25 cellular contexts compared by ENCODE assay signal in the genomic region with DNA sequence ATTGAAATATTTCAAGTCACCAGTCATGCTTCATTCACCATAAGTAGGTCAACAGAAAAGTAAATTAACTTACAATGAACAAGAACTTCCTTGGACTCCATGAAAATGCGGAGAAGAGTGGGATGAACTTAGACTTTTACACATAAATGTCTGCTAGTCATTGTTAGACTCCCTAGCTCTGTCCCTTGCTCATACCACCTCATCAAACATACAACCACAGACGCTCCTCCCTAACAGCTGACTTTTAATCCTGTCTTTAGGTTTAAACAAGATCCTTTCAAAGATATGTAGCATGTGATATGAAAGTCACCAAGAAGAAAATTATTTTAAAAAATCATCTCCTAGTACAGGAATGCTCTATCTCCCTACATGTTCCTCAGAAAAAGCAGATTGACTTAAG.
"Had no signal": no experiment of that assay in that cellular context is flagged by ENCODE, and none has a peak within 500 bp of the region (broad histone marks: within the 10 kb centered on the region; RNA-seq: fewer than 3 reads in every experiment).

No MANE protein-coding gene starts in this region.

- H3K4me1 ChIP-seq: esophagus muscularis mucosa, foreskin keratinocyte, gastrocnemius medialis had no signal

- H3K9me3 ChIP-seq: gastrocnemius medialis had no signal

- DNase-seq: activated CD4-positive, alpha-beta T cell treated with anti-CD3 and anti-CD28 coated beads for 1 hour; activated CD4-positive, alpha-beta T cell treated with anti-CD3 and anti-CD28 coated beads for 4 hours; activated CD4-positive, alpha-beta T cell treated with anti-CD3 and anti-CD28 coated beads, Interleukin-2, amount 50 U/mL, for 1 hour; activated CD4-positive, alpha-beta T cell treated with anti-CD3 and anti-CD28 coated beads, Interleukin-2, amount 50 U/mL, for 48 hours; activated CD8-positive, alpha-beta memory T cell treated with anti-CD3 and anti-CD28 coated beads for 24 hours; activated CD8-positive, alpha-beta T cell treated with anti-CD3 and anti-CD28 coated beads for 36 hours; activated effector memory CD4-positive, alpha-beta T cell treated with Interleukin-2 at 50 U/mL for 16 hours; activated gamma-delta T cell treated with Interleukin-2 at 50 U/mL for 16 hours; activated naive CD4-positive, alpha-beta T cell treated with anti-CD3 and anti-CD28 coated beads, Interleukin-2, amount 50 U/mL, for 16 hours; activated naive CD4-positive, alpha-beta T cell treated with Interleukin-2 at 50 U/mL for 16 hours; activated T-cell treated with anti-CD3 and anti-CD28 coated beads, Interleukin-2, amount 50 U/mL, for 4 hours; amniotic stem cell; anterior cingulate cortex; brain microvascular endothelial cell; dorsolateral prefrontal cortex; effector CD4-positive, alpha-beta T cell; effector memory CD8-positive, alpha-beta T cell; erythroblast; foreskin keratinocyte; gastrocnemius medialis; glutamatergic neuron; T-helper 2 cell had no signal

- ATAC-seq: activated CD8-positive, alpha-beta T cell treated with anti-CD3 and anti-CD28 coated beads for 36 hours; activated T-cell treated with anti-CD3 and anti-CD28 coated beads, Interleukin-2, amount 50 U/mL, for 4 hours; activated T-helper 17 cell treated with anti-CD3 and anti-CD28 coated beads, Interleukin-2, amount 50 U/mL, for 72 hours; effector memory CD8-positive, alpha-beta T cell; foreskin keratinocyte; gastrocnemius medialis had no signal

- H3K4me3 ChIP-seq: coronary artery, dorsolateral prefrontal cortex, esophagus muscularis mucosa, gastrocnemius medialis had no signal

- H3K27ac ChIP-seq: brain microvascular endothelial cell, coronary artery, dorsolateral prefrontal cortex, esophagus muscularis mucosa, foreskin keratinocyte, gastrocnemius medialis had no signal

- H3K36me3 ChIP-seq: brain microvascular endothelial cell, esophagus muscularis mucosa, gastrocnemius medialis had no signal

- H3K27me3 ChIP-seq: brain microvascular endothelial cell, dorsolateral prefrontal cortex, esophagus muscularis mucosa, foreskin keratinocyte, gastrocnemius medialis had no signal
